Comparison of ENCODE assay signal across 1 cellular context in genomic region chr2:16130906-16131400, GRCh38.
TF ChIP-seq lines count a peak whose summit lies in the region.

No MANE protein-coding gene starts in this region.

TF ChIP-seq in GM23338, 12 proteins besides CTCF, POLR2A, EP300 and RAD21 (continued from another document):
- TF ChIP-seq ZNF462 (CRISPR knock-in tag; IDR thresholded peaks at IDR 0.05): no peak
